In the genomic region with DNA sequence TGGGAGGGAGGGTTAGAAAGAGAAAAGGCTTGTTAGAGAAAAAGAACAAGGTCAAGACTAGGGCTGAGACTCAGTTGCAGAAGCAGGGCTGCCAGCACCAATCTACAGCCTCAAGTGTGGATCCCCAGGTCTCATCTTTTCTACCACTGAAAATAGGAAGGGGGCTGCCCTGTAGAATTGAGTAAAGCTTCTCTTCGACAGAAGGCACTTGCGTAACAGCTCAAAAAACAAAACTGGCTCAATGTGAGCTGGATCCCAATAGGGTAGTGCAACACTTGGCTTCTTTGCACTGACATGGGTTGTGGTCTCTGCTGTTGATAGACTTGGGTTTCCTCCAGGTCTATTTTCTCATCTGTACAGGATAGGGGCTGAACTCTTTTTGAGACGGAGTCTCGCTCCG, we compare ENCODE assay signal across 1 cellular context.
TF ChIP-seq lines count a peak whose summit lies in the region.

No MANE protein-coding gene starts in this region.

TF ChIP-seq in HepG2, 621 proteins besides CTCF, POLR2A, EP300 and RAD21 (continued from another document):
- TF ChIP-seq, protein P1, sequence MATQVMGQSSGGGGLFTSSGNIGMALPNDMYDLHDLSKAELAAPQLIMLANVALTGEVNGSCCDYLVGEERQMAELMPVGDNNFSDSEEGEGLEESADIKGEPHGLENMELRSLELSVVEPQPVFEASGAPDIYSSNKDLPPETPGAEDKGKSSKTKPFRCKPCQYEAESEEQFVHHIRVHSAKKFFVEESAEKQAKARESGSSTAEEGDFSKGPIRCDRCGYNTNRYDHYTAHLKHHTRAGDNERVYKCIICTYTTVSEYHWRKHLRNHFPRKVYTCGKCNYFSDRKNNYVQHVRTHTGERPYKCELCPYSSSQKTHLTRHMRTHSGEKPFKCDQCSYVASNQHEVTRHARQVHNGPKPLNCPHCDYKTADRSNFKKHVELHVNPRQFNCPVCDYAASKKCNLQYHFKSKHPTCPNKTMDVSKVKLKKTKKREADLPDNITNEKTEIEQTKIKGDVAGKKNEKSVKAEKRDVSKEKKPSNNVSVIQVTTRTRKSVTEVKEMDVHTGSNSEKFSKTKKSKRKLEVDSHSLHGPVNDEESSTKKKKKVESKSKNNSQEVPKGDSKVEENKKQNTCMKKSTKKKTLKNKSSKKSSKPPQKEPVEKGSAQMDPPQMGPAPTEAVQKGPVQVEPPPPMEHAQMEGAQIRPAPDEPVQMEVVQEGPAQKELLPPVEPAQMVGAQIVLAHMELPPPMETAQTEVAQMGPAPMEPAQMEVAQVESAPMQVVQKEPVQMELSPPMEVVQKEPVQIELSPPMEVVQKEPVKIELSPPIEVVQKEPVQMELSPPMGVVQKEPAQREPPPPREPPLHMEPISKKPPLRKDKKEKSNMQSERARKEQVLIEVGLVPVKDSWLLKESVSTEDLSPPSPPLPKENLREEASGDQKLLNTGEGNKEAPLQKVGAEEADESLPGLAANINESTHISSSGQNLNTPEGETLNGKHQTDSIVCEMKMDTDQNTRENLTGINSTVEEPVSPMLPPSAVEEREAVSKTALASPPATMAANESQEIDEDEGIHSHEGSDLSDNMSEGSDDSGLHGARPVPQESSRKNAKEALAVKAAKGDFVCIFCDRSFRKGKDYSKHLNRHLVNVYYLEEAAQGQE (IDR thresholded peaks at IDR 0.05; ENCODE audit: borderline replicate concordance in 1 of 2, low read depth in 1 of 2, low read length in 2 of 2) = no peak
- TF ChIP-seq CEBPB (IDR thresholded peaks at IDR 0.05; ENCODE audit: borderline replicate concordance, low read depth, low read length) (peak; percentile 71), ZNF879 (CRISPR knock-in tag; IDR thresholded peaks at IDR 0.05) (no peak), ZKSCAN1 (IDR thresholded peaks at IDR 0.05; ENCODE audit: low read length) (no peak), ZNF746 (CRISPR knock-in tag; IDR thresholded peaks at IDR 0.05) (no peak), ZNF496 (CRISPR knock-in tag; IDR thresholded peaks at IDR 0.05; ENCODE audit: insufficient replicate concordance) (no peak), ZFP90 (CRISPR knock-in tag; IDR thresholded peaks at IDR 0.05; ENCODE audit: borderline replicate concordance) (no peak), ZIK1 (CRISPR knock-in tag; IDR thresholded peaks at IDR 0.05; ENCODE audit: borderline replicate concordance, low read depth) (no peak), REPIN1 (CRISPR knock-in tag; IDR thresholded peaks at IDR 0.05; ENCODE audit: borderline replicate concordance, low read depth) (no peak), ZNF335 (CRISPR knock-in tag; IDR thresholded peaks at IDR 0.05) (no peak), ATF7 (IDR thresholded peaks at IDR 0.05) (no peak), ATF7 (CRISPR knock-in tag; IDR thresholded peaks at IDR 0.05) (no peak)
- TF ChIP-seq, protein P2, sequence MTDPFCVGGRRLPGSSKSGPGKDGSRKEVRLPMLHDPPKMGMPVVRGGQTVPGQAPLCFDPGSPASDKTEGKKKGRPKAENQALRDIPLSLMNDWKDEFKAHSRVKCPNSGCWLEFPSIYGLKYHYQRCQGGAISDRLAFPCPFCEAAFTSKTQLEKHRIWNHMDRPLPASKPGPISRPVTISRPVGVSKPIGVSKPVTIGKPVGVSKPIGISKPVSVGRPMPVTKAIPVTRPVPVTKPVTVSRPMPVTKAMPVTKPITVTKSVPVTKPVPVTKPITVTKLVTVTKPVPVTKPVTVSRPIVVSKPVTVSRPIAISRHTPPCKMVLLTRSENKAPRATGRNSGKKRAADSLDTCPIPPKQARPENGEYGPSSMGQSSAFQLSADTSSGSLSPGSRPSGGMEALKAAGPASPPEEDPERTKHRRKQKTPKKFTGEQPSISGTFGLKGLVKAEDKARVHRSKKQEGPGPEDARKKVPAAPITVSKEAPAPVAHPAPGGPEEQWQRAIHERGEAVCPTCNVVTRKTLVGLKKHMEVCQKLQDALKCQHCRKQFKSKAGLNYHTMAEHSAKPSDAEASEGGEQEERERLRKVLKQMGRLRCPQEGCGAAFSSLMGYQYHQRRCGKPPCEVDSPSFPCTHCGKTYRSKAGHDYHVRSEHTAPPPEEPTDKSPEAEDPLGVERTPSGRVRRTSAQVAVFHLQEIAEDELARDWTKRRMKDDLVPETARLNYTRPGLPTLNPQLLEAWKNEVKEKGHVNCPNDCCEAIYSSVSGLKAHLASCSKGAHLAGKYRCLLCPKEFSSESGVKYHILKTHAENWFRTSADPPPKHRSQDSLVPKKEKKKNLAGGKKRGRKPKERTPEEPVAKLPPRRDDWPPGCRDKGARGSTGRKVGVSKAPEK (CRISPR knock-in tag; IDR thresholded peaks at IDR 0.05; ENCODE audit: borderline replicate concordance) = no peak
- TF ChIP-seq, protein P3, sequence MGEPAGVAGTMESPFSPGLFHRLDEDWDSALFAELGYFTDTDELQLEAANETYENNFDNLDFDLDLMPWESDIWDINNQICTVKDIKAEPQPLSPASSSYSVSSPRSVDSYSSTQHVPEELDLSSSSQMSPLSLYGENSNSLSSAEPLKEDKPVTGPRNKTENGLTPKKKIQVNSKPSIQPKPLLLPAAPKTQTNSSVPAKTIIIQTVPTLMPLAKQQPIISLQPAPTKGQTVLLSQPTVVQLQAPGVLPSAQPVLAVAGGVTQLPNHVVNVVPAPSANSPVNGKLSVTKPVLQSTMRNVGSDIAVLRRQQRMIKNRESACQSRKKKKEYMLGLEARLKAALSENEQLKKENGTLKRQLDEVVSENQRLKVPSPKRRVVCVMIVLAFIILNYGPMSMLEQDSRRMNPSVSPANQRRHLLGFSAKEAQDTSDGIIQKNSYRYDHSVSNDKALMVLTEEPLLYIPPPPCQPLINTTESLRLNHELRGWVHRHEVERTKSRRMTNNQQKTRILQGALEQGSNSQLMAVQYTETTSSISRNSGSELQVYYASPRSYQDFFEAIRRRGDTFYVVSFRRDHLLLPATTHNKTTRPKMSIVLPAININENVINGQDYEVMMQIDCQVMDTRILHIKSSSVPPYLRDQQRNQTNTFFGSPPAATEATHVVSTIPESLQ (CRISPR knock-in tag; conservative IDR thresholded peaks at IDR 0.05) = no peak
- TF ChIP-seq, protein P4, sequence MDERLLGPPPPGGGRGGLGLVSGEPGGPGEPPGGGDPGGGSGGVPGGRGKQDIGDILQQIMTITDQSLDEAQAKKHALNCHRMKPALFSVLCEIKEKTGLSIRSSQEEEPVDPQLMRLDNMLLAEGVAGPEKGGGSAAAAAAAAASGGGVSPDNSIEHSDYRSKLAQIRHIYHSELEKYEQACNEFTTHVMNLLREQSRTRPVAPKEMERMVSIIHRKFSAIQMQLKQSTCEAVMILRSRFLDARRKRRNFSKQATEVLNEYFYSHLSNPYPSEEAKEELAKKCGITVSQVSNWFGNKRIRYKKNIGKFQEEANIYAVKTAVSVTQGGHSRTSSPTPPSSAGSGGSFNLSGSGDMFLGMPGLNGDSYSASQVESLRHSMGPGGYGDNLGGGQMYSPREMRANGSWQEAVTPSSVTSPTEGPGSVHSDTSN (CRISPR knock-in tag; IDR thresholded peaks at IDR 0.05) = no peak
- TF ChIP-seq, protein P5, sequence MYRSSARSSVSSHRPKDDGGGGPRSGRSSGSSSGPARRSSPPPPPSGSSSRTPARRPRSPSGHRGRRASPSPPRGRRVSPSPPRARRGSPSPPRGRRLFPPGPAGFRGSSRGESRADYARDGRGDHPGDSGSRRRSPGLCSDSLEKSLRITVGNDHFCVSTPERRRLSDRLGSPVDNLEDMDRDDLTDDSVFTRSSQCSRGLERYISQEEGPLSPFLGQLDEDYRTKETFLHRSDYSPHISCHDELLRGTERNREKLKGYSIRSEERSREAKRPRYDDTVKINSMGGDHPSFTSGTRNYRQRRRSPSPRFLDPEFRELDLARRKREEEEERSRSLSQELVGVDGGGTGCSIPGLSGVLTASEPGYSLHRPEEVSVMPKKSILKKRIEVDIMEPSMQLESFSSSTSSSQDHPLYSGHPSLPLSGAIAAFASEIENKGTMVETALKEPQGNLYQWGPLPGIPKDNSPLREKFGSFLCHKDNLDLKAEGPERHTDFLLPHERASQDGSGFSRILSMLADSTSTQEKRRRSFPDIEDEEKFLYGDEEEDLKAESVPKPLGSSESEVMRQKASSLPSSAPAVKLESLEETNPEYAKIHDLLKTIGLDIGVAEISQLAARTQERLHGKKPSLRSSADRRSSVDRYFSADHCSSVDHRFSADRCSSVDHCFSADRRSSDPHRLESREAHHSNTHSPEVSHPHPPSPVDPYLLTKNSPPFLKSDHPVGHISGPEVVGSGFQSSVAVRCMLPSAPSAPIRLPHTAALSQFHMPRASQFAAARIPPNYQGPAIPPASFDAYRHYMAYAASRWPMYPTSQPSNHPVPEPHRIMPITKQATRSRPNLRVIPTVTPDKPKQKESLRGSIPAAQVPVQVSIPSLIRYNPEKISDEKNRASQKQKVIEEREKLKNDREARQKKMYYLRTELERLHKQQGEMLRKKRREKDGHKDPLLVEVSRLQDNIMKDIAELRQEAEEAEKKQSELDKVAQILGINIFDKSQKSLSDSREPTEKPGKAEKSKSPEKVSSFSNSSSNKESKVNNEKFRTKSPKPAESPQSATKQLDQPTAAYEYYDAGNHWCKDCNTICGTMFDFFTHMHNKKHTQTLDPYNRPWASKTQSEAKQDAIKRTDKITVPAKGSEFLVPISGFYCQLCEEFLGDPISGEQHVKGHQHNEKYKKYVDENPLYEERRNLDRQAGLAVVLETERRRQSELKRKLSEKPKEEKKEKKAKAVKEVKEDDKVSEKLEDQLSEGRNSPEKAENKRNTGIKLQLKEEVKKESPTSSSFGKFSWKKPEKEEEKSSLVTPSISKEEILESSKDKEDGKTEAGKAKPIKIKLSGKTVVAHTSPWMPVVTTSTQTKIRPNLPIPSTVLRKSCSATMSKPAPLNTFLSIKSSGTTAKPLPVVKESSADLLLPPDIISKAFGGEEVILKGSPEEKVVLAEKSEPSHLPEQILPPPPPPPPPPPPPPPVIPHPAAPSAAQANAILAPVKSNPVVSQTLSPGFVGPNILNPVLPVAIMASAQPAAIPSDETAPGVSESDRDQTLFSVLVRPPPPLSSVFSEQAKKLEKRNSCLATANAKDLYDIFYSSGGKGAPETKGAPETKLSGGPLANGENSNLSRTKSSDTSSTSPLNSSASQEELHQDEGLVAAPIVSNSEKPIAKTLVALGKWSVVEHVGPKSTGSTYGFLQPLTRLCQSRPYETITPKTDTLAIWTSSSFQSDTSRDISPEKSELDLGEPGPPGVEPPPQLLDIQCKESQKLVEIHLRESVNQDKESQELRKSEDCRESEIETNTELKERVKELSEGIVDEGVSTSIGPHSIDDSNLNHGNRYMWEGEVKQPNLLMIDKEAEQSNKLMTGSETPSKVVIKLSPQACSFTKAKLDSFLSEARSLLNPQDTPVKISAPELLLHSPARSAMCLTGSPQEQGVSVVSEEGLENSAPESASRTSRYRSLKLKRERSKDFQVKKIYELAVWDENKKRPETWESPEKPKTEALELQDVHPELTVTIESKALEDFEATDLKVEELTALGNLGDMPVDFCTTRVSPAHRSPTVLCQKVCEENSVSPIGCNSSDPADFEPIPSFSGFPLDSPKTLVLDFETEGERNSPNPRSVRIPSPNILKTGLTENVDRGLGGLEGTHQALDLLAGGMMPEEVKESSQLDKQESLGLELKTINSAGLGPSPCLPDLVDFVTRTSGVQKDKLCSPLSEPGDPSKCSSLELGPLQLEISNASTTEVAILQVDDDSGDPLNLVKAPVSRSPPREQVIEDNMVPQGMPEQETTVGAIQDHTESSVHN (CRISPR knock-in tag; IDR thresholded peaks at IDR 0.05) = 0 out of 2 replicates have a peak, but pooled peaks have one; percentile 21
- TF ChIP-seq, protein P6, sequence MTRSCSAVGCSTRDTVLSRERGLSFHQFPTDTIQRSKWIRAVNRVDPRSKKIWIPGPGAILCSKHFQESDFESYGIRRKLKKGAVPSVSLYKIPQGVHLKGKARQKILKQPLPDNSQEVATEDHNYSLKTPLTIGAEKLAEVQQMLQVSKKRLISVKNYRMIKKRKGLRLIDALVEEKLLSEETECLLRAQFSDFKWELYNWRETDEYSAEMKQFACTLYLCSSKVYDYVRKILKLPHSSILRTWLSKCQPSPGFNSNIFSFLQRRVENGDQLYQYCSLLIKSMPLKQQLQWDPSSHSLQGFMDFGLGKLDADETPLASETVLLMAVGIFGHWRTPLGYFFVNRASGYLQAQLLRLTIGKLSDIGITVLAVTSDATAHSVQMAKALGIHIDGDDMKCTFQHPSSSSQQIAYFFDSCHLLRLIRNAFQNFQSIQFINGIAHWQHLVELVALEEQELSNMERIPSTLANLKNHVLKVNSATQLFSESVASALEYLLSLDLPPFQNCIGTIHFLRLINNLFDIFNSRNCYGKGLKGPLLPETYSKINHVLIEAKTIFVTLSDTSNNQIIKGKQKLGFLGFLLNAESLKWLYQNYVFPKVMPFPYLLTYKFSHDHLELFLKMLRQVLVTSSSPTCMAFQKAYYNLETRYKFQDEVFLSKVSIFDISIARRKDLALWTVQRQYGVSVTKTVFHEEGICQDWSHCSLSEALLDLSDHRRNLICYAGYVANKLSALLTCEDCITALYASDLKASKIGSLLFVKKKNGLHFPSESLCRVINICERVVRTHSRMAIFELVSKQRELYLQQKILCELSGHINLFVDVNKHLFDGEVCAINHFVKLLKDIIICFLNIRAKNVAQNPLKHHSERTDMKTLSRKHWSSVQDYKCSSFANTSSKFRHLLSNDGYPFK (CRISPR knock-in tag; IDR thresholded peaks at IDR 0.05; ENCODE audit: borderline replicate concordance) = no peak
- TF ChIP-seq, protein P7, sequence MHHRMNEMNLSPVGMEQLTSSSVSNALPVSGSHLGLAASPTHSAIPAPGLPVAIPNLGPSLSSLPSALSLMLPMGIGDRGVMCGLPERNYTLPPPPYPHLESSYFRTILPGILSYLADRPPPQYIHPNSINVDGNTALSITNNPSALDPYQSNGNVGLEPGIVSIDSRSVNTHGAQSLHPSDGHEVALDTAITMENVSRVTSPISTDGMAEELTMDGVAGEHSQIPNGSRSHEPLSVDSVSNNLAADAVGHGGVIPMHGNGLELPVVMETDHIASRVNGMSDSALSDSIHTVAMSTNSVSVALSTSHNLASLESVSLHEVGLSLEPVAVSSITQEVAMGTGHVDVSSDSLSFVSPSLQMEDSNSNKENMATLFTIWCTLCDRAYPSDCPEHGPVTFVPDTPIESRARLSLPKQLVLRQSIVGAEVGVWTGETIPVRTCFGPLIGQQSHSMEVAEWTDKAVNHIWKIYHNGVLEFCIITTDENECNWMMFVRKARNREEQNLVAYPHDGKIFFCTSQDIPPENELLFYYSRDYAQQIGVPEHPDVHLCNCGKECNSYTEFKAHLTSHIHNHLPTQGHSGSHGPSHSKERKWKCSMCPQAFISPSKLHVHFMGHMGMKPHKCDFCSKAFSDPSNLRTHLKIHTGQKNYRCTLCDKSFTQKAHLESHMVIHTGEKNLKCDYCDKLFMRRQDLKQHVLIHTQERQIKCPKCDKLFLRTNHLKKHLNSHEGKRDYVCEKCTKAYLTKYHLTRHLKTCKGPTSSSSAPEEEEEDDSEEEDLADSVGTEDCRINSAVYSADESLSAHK (CRISPR knock-in tag; IDR thresholded peaks at IDR 0.05; ENCODE audit: borderline replicate concordance) = no peak
- TF ChIP-seq, protein P8, sequence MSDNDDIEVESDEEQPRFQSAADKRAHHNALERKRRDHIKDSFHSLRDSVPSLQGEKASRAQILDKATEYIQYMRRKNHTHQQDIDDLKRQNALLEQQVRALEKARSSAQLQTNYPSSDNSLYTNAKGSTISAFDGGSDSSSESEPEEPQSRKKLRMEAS (IDR thresholded peaks at IDR 0.05) = no peak
